In genomic region chr4:87092389-87093141, GRCh38 we compare ENCODE assay signal across 9 cellular contexts.
DNase-seq lines count a peak whose midpoint lies in the region; ATAC-seq and TF ChIP-seq lines count a peak whose summit lies in the region.
"Had no signal": no experiment of that assay in that cellular context is flagged by ENCODE, and none has a peak within 500 bp of the region (broad histone marks: within the 10 kb centered on the region; RNA-seq: fewer than 3 reads in every experiment).

No MANE protein-coding gene starts in this region.

- H3K9me2 ChIP-seq in hepatocyte (replicated peaks; ENCODE audit: insufficient read depth): no peaks in the 10 kb centered on the region

- H3K4me1 ChIP-seq in BLaER1 treated with 17β-estradiol and CSF1 and Interleukin-3, amounts not matched to agents 10 nM and 100 nM: peaks cover 38 to 72% (median 59%) of the 10 kb centered on the region in 10 experiments
- H3K4me1 ChIP-seq in adipocyte (ENCODE audit: control insufficient read depth, insufficient read depth, low read length) (peaks cover 12% of the 10 kb centered on the region), hepatocyte (ENCODE audit: insufficient read depth) (no peaks in the 10 kb centered on the region), thoracic aorta (ENCODE audit: control insufficient read depth in 1 of 2, low read depth in 2 of 2) (peaks cover 10 to 12% of the 10 kb centered on the region in 2 donors)
- H3K4me1 ChIP-seq: HAP-1 had no signal

- H3K9me3 ChIP-seq in BLaER1 treated with 17β-estradiol and CSF1 and Interleukin-3, amounts not matched to agents 10 nM and 100 nM (replicated peaks in 1 of 11): no peaks in the 10 kb centered on the region
- H3K9me3 ChIP-seq in adipocyte (ENCODE audit: control insufficient read depth, low read length) (no peaks in the 10 kb centered on the region), hepatocyte (ENCODE audit: low read depth) (no peaks in the 10 kb centered on the region), thoracic aorta (no peaks in the 10 kb centered on the region)
- H3K9me3 ChIP-seq: HAP-1 had no signal

- no peak overlapping the region for H3K4me3 ChIP-seq in BLaER1 treated with 17β-estradiol and CSF1 and Interleukin-3, amounts not matched to agents 10 nM and 100 nM
- H3K4me3 ChIP-seq in adipocyte (ENCODE audit: low read length) (no peak overlapping the region), hepatocyte (no peak overlapping the region), thoracic aorta (no peak overlapping the region)
- H3K4me3 ChIP-seq: HAP-1 had no signal

- H2AFZ ChIP-seq in hepatocyte: no peak overlapping the region

- H3K27me3 ChIP-seq in BLaER1 treated with 17β-estradiol and CSF1 and Interleukin-3, amounts not matched to agents 10 nM and 100 nM: no peaks in the 10 kb centered on the region
- H3K27me3 ChIP-seq in adipocyte (replicated peaks; ENCODE audit: control insufficient read depth, insufficient read depth, low read length) (no peaks in the 10 kb centered on the region), hepatocyte (no peaks in the 10 kb centered on the region), thoracic aorta (replicated peaks; ENCODE audit: insufficient read depth) (no peaks in the 10 kb centered on the region)

- peak overlapping the region in 9 of 11 experiments; percentile 6 to 68 (median 51); a peak in 16 of 22 replicates for H3K27ac ChIP-seq in BLaER1 treated with 17β-estradiol and CSF1 and Interleukin-3, amounts not matched to agents 10 nM and 100 nM
- H3K27ac ChIP-seq in hepatocyte (peak overlapping the region; percentile 50), thoracic aorta (peak overlapping the region in 1 of 2 donors; percentile 45)

- H3K36me3 ChIP-seq in BLaER1 treated with 17β-estradiol and CSF1 and Interleukin-3, amounts not matched to agents 10 nM and 100 nM: peaks cover 71 to 95% (median 86%) of the 10 kb centered on the region in 11 experiments
- peaks cover 25% of the 10 kb centered on the region for H3K36me3 ChIP-seq in adipocyte (ENCODE audit: control insufficient read depth, insufficient read depth, low read length, severe bottlenecking)
- H3K36me3 ChIP-seq in hepatocyte (replicated peaks; ENCODE audit: insufficient read depth, low read depth): no peaks in the 10 kb centered on the region
- H3K36me3 ChIP-seq in thoracic aorta: peaks cover 9% of the 10 kb centered on the region

- H3K9ac ChIP-seq in BLaER1 treated with 17β-estradiol and CSF1 and Interleukin-3, amounts not matched to agents 10 nM and 100 nM: peak overlapping the region in 5 of 11 experiments; percentile 5 to 42 (median 9); a peak in 6 of 22 replicates
- no peak overlapping the region for H3K9ac ChIP-seq in adipocyte (ENCODE audit: low read length)

- peaks cover 22 to 97% (median 49%) of the 10 kb centered on the region in 11 experiments; a peak in 21 of 22 replicates for H4K20me1 ChIP-seq in BLaER1 treated with 17β-estradiol and CSF1 and Interleukin-3, amounts not matched to agents 10 nM and 100 nM
- no peaks in the 10 kb centered on the region for H4K20me1 ChIP-seq in hepatocyte (ENCODE audit: insufficient read depth, poor library complexity, severe bottlenecking)

- peak; percentile 52 for ATAC-seq in GM21381 (IDR thresholded peaks at IDR 0.05; ENCODE audit: unreplicated experiment)
- peak; percentile 14 for ATAC-seq in thoracic aorta (ENCODE audit: insufficient number of reproducible peaks, low FRiP score, low read depth)
- no peak for ATAC-seq in GM19351 (IDR thresholded peaks at IDR 0.05; ENCODE audit: unreplicated experiment)

- H3K79me2 ChIP-seq in hepatocyte: peaks cover 28% of the 10 kb centered on the region

- 60% methylated on average over 4 of the region's 4 CpGs for WGBS in hepatocyte (ENCODE audit: low lambda C conversion rate, missing lambda C conversion rate)

- peak overlapping the region; percentile 13 to 85 (median 50); a peak in 20 of 22 replicates for H3K4me2 ChIP-seq in BLaER1 treated with 17β-estradiol and CSF1 and Interleukin-3, amounts not matched to agents 10 nM and 100 nM
- H3K4me2 ChIP-seq in hepatocyte: no peak overlapping the region

- DNase-seq in NCI-H1694 (lab: John Stamatoyannopoulos, UW) (peak; percentile 3), adipocyte (ENCODE audit: low read depth) (peak; percentile 84), hepatocyte (ENCODE audit: low spot score) (peak; percentile 82), thoracic aorta (ENCODE audit: low spot score) (peak; percentile 43)
- no peak for DNase-seq in stimulated activated CD4-positive, alpha-beta T cell treated with anti-CD3 and anti-CD28 coated beads, Interleukin-4, amount 100 ng/mL, for 1 hour

- TF ChIP-seq CTCF in hepatocyte (IDR thresholded peaks at IDR 0.05; ENCODE audit: poor library complexity) (no peak), thoracic aorta (IDR thresholded peaks at IDR 0.05) (no peak)
